Comparison of ENCODE assay signal across 1 cellular context in the genomic region with DNA sequence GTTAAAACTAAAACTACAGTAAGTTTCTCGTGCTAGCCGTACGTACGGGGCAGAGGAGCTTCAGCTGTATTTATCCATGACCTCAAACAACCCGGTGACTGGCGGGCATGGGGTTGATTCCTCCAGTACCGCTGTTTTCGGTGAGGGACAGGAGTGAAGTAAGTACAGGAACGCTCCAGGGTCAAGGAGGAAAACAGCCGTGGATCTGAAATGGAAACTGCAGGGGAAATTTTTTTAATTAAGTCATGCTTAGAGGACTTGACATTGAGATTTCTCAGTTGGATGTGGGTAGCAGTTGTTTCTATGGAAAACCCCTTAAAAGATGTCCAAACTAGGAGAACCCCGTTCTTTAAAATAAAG.
TF ChIP-seq lines count a peak whose summit lies in the region.

No MANE protein-coding gene starts in this region.

TF ChIP-seq in GM23338, 12 proteins besides CTCF, POLR2A, EP300 and RAD21 (continued from another document):
- TF ChIP-seq, protein P1, sequence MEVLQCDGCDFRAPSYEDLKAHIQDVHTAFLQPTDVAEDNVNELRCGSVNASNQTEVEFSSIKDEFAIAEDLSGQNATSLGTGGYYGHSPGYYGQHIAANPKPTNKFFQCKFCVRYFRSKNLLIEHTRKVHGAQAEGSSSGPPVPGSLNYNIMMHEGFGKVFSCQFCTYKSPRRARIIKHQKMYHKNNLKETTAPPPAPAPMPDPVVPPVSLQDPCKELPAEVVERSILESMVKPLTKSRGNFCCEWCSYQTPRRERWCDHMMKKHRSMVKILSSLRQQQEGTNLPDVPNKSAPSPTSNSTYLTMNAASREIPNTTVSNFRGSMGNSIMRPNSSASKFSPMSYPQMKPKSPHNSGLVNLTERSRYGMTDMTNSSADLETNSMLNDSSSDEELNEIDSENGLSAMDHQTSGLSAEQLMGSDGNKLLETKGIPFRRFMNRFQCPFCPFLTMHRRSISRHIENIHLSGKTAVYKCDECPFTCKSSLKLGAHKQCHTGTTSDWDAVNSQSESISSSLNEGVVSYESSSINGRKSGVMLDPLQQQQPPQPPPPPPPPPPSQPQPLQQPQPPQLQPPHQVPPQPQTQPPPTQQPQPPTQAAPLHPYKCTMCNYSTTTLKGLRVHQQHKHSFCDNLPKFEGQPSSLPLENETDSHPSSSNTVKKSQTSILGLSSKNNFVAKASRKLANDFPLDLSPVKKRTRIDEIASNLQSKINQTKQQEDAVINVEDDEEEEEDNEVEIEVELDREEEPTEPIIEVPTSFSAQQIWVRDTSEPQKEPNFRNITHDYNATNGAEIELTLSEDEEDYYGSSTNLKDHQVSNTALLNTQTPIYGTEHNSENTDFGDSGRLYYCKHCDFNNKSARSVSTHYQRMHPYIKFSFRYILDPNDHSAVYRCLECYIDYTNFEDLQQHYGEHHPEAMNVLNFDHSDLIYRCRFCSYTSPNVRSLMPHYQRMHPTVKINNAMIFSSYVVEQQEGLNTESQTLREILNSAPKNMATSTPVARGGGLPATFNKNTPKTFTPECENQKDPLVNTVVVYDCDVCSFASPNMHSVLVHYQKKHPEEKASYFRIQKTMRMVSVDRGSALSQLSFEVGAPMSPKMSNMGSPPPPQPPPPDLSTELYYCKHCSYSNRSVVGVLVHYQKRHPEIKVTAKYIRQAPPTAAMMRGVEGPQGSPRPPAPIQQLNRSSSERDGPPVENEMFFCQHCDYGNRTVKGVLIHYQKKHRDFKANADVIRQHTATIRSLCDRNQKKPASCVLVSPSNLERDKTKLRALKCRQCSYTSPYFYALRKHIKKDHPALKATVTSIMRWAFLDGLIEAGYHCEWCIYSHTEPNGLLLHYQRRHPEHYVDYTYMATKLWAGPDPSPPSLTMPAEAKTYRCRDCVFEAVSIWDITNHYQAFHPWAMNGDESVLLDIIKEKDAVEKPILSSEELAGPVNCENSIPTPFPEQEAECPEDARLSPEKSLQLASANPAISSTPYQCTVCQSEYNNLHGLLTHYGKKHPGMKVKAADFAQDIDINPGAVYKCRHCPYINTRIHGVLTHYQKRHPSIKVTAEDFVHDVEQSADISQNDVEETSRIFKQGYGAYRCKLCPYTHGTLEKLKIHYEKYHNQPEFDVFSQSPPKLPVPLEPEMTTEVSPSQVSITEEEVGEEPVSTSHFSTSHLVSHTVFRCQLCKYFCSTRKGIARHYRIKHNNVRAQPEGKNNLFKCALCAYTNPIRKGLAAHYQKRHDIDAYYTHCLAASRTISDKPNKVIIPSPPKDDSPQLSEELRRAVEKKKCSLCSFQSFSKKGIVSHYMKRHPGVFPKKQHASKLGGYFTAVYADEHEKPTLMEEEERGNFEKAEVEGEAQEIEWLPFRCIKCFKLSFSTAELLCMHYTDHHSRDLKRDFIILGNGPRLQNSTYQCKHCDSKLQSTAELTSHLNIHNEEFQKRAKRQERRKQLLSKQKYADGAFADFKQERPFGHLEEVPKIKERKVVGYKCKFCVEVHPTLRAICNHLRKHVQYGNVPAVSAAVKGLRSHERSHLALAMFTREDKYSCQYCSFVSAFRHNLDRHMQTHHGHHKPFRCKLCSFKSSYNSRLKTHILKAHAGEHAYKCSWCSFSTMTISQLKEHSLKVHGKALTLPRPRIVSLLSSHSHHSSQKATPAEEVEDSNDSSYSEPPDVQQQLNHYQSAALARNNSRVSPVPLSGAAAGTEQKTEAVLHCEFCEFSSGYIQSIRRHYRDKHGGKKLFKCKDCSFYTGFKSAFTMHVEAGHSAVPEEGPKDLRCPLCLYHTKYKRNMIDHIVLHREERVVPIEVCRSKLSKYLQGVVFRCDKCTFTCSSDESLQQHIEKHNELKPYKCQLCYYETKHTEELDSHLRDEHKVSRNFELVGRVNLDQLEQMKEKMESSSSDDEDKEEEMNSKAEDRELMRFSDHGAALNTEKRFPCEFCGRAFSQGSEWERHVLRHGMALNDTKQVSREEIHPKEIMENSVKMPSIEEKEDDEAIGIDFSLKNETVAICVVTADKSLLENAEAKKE (CRISPR knock-in tag; IDR thresholded peaks at IDR 0.05) = no peak
- TF ChIP-seq STAT1 (IDR thresholded peaks at IDR 0.05; ENCODE audit: unreplicated experiment) = no peak
- no peak for TF ChIP-seq POLR2AphosphoS5 (IDR thresholded peaks at IDR 0.05; ENCODE audit: low read depth)
- no peak for TF ChIP-seq ZNF114 (CRISPR knock-in tag; IDR thresholded peaks at IDR 0.05)
- TF ChIP-seq, protein P2, sequence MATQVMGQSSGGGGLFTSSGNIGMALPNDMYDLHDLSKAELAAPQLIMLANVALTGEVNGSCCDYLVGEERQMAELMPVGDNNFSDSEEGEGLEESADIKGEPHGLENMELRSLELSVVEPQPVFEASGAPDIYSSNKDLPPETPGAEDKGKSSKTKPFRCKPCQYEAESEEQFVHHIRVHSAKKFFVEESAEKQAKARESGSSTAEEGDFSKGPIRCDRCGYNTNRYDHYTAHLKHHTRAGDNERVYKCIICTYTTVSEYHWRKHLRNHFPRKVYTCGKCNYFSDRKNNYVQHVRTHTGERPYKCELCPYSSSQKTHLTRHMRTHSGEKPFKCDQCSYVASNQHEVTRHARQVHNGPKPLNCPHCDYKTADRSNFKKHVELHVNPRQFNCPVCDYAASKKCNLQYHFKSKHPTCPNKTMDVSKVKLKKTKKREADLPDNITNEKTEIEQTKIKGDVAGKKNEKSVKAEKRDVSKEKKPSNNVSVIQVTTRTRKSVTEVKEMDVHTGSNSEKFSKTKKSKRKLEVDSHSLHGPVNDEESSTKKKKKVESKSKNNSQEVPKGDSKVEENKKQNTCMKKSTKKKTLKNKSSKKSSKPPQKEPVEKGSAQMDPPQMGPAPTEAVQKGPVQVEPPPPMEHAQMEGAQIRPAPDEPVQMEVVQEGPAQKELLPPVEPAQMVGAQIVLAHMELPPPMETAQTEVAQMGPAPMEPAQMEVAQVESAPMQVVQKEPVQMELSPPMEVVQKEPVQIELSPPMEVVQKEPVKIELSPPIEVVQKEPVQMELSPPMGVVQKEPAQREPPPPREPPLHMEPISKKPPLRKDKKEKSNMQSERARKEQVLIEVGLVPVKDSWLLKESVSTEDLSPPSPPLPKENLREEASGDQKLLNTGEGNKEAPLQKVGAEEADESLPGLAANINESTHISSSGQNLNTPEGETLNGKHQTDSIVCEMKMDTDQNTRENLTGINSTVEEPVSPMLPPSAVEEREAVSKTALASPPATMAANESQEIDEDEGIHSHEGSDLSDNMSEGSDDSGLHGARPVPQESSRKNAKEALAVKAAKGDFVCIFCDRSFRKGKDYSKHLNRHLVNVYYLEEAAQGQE (IDR thresholded peaks at IDR 0.05; ENCODE audit: unreplicated experiment) = no peak
- no peak for TF ChIP-seq EZH2phosphoT487 (IDR thresholded peaks at IDR 0.05; ENCODE audit: unreplicated experiment)
- TF ChIP-seq, protein P3, sequence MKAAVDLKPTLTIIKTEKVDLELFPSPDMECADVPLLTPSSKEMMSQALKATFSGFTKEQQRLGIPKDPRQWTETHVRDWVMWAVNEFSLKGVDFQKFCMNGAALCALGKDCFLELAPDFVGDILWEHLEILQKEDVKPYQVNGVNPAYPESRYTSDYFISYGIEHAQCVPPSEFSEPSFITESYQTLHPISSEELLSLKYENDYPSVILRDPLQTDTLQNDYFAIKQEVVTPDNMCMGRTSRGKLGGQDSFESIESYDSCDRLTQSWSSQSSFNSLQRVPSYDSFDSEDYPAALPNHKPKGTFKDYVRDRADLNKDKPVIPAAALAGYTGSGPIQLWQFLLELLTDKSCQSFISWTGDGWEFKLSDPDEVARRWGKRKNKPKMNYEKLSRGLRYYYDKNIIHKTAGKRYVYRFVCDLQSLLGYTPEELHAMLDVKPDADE (IDR thresholded peaks at IDR 0.05) = no peak
TF ChIP-seq in GM23338: peak in this region for 0.
